Comparison of ENCODE assay signal across 19 cellular contexts in the genomic region with DNA sequence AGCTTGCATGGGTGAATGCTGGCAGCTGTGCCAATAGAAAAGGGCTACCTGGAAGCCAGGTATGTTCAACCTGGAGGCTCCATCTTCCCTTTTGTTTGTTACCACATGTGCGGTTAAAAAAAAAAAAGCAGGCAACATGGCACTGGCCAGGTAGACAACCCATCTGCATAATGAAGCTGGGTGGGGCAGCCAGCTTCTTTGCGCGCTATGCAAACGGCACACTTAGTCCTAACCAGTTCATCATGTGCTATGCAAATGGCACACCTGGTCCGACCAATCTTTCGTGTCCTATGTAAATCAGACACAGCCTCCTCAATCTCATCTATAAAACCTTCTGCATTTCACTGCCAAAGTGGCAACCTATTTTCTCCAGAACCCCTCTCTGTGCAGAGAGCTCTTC. TPM values are rescaled to one million over a fixed set of nuclear protein-coding genes. Genes with fewer than 3 reads are reported as not detected.
DNase-seq lines count a peak whose midpoint lies in the region; ATAC-seq and TF ChIP-seq lines count a peak whose summit lies in the region.
"Had no signal": no experiment of that assay in that cellular context is flagged by ENCODE, and none has a peak within 500 bp of the region (broad histone marks: within the 10 kb centered on the region; RNA-seq: fewer than 3 reads in every experiment).

No MANE protein-coding gene starts in this region.

- intact Hi-C loops in adrenal gland (cut with DNase I): no loop called here

- H3K4me3 ChIP-seq in SK-N-SH (ENCODE audit: low read depth in 2 of 2, low read length in 1 of 2) (no peak overlapping the region), hepatocyte (no peak overlapping the region), adrenal gland (no peak overlapping the region)
- no peak overlapping the region for H3K4me3 ChIP-seq in effector memory CD4-positive, alpha-beta T cell (ENCODE audit: insufficient read depth, low read depth, low read length, poor library complexity, severe bottlenecking)
- H3K4me3 ChIP-seq: skin epidermis had no signal

- DNase-seq in SK-N-SH (no peak), NCI-H748 treated with DMSO at 0.1 percent for 48 hours (lab: John Stamatoyannopoulos, UW) (peak; percentile 87), hepatocyte (ENCODE audit: low spot score) (peak; percentile 62), NCI-H524 (lab: John Stamatoyannopoulos, UW) (no peak), adrenal gland (no peak)
- no peak for DNase-seq in effector memory CD4-positive, alpha-beta T cell
- DNase-seq: activated CD4-positive, alpha-beta T cell treated with anti-CD3 and anti-CD28 coated beads for 48 hours; activated T-cell treated with anti-CD3 and anti-CD28 coated beads for 4 hours; SIG-M5; stimulated activated naive B cell treated with anti-CD40 and anti-IgM and Interleukin-4, amounts not matched to agents 10 μg/mL and 1 μg/mL and 100 μg/mL, for 72 hours; T1000 had no signal

- WGBS in SK-N-SH (ENCODE audit: low lambda C conversion rate): 52% methylated on average over 6 of the region's 6 CpGs
- 65% methylated on average over 6 of the region's 6 CpGs for WGBS in hepatocyte (ENCODE audit: low lambda C conversion rate, missing lambda C conversion rate)
- 87 to 91% (median 88%) methylated on average over 6 of the region's 6 CpGs for WGBS in adrenal gland, 4 donors

- no peaks in the 10 kb centered on the region for H3K27me3 ChIP-seq in SK-N-SH (ENCODE audit: insufficient read depth)
- no peaks in the 10 kb centered on the region for H3K27me3 ChIP-seq in hepatocyte
- no peaks in the 10 kb centered on the region for H3K27me3 ChIP-seq in effector memory CD4-positive, alpha-beta T cell (replicated peaks; ENCODE audit: control insufficient read depth, insufficient read depth, low read length, poor library complexity, severe bottlenecking)
- H3K27me3 ChIP-seq in adrenal gland: no peaks in the 10 kb centered on the region

- TF ChIP-seq CTCF in SK-N-SH (IDR thresholded peaks at IDR 0.05) (no peak), hepatocyte (IDR thresholded peaks at IDR 0.05; ENCODE audit: poor library complexity) (no peak), adrenal gland (IDR thresholded peaks at IDR 0.05) (no peak)

- H3K27ac ChIP-seq in SK-N-SH (ENCODE audit: low read depth in 2 of 2, low read length in 1 of 2) (peak overlapping the region in 1 of 2 experiments; percentile 71; a peak in 1 of 4 replicates), hepatocyte (peak overlapping the region; percentile 68), adrenal gland (no peak overlapping the region)
- no peak overlapping the region for H3K27ac ChIP-seq in effector memory CD4-positive, alpha-beta T cell (ENCODE audit: insufficient read depth, low read length, poor library complexity, severe bottlenecking)
- H3K27ac ChIP-seq: parathyroid adenoma, skin epidermis had no signal

- POLR2A ChIA-PET in SK-N-SH (lab: Yijun Ruan, JAX): no interaction called here

- H4K20me1 ChIP-seq in SK-N-SH (ENCODE audit: insufficient read depth) (no peaks in the 10 kb centered on the region), hepatocyte (ENCODE audit: insufficient read depth, poor library complexity, severe bottlenecking) (no peaks in the 10 kb centered on the region)

- TF ChIP-seq RAD21 in SK-N-SH (IDR thresholded peaks at IDR 0.05; ENCODE audit: low read length): no peak

- H3K4me1 ChIP-seq in SK-N-SH (ENCODE audit: control insufficient read depth in 1 of 2, insufficient read depth in 2 of 2, low read depth in 1 of 2, low read length in 1 of 2) (peaks cover 0 to 12% of the 10 kb centered on the region in 2 experiments; a peak in 2 of 4 replicates), hepatocyte (ENCODE audit: insufficient read depth) (peaks cover 11% of the 10 kb centered on the region), adrenal gland (replicated peaks in 1 of 2) (no peaks in the 10 kb centered on the region)
- no peaks in the 10 kb centered on the region for H3K4me1 ChIP-seq in effector memory CD4-positive, alpha-beta T cell (ENCODE audit: control insufficient read depth, insufficient read depth, low read length, poor library complexity, severe bottlenecking)
- H3K4me1 ChIP-seq: parathyroid adenoma had no signal

- CTCF ChIA-PET in SK-N-SH (lab: Yijun Ruan, JAX): interaction anchor here (1.9 kb wide), 1 partner anchor 31 kb away, joined by 9 read pairs; no protein-coding TSS in a partner anchor

- ATAC-seq in SK-N-SH treated with all-trans-retinoic acid at 6 μM for 48 hours (no peak), GM21423 (IDR thresholded peaks at IDR 0.05; ENCODE audit: unreplicated experiment) (no peak)
- ATAC-seq: activated naive CD4-positive, alpha-beta T cell treated with anti-CD3 and anti-CD28 coated beads, Interleukin-2, amount 50 U/mL, for 72 hours; left lobe of liver; stimulated activated naive B cell treated with anti-CD40 and anti-IgM and Interleukin-4, amounts not matched to agents 10 μg/mL and 1 μg/mL and 100 μg/mL, for 72 hours had no signal

- no peaks in the 10 kb centered on the region for H3K9me3 ChIP-seq in SK-N-SH
- no peaks in the 10 kb centered on the region for H3K9me3 ChIP-seq in hepatocyte (ENCODE audit: low read depth)
- no peaks in the 10 kb centered on the region for H3K9me3 ChIP-seq in effector memory CD4-positive, alpha-beta T cell (ENCODE audit: control insufficient read depth, low read length)
- no peaks in the 10 kb centered on the region for H3K9me3 ChIP-seq in adrenal gland (replicated peaks in 1 of 3)

- H3K9me2 ChIP-seq in SK-N-SH: no peaks in the 10 kb centered on the region
- H3K9me2 ChIP-seq in hepatocyte (replicated peaks; ENCODE audit: insufficient read depth): no peaks in the 10 kb centered on the region

- TF ChIP-seq EP300 in SK-N-SH (IDR thresholded peaks at IDR 0.05; ENCODE audit: borderline replicate concordance in 1 of 2, low read depth in 1 of 2, low read length in 1 of 2): no peak

- TF ChIP-seq POLR2A in adrenal gland (IDR thresholded peaks at IDR 0.05): no peak

- peaks cover 36% of the 10 kb centered on the region for H3F3A ChIP-seq in SK-N-SH (replicated peaks; ENCODE audit: insufficient read depth)

- H3K4me2 ChIP-seq in SK-N-SH (peak overlapping the region; percentile 20; the same call in 1 of the 2 replicates), hepatocyte (no peak overlapping the region)

- H2AFZ ChIP-seq in SK-N-SH (ENCODE audit: low read depth): no peak overlapping the region
- no peak overlapping the region for H2AFZ ChIP-seq in hepatocyte
- H2AFZ ChIP-seq: parathyroid adenoma had no signal

- no peak overlapping the region for H3K9ac ChIP-seq in SK-N-SH
- H3K9ac ChIP-seq: parathyroid adenoma had no signal

- H3K79me2 ChIP-seq in SK-N-SH (ENCODE audit: insufficient read depth): peaks cover 4% of the 10 kb centered on the region; the same call in 1 of the 2 replicates
- H3K79me2 ChIP-seq in hepatocyte: no peaks in the 10 kb centered on the region
- H3K79me2 ChIP-seq: parathyroid adenoma had no signal

- H3K36me3 ChIP-seq in SK-N-SH (replicated peaks in 1 of 2; ENCODE audit: control insufficient read depth in 1 of 2, insufficient read depth in 2 of 2, low read length in 1 of 2) (no peaks in the 10 kb centered on the region), hepatocyte (replicated peaks; ENCODE audit: insufficient read depth, low read depth) (no peaks in the 10 kb centered on the region), adrenal gland (replicated peaks in 1 of 2) (no peaks in the 10 kb centered on the region)
- H3K36me3 ChIP-seq in effector memory CD4-positive, alpha-beta T cell (ENCODE audit: control insufficient read depth, insufficient read depth, low read length): no peaks in the 10 kb centered on the region

TF ChIP-seq in SK-N-SH, 30 proteins besides CTCF, POLR2A, EP300 and RAD21 (continues in another document):
- TF ChIP-seq CHD2 (IDR thresholded peaks at IDR 0.05; ENCODE audit: low read length, partially characterized antibody): no peak
- TF ChIP-seq RFX5 (IDR thresholded peaks at IDR 0.05; ENCODE audit: low read length): no peak
- TF ChIP-seq, protein P1, sequence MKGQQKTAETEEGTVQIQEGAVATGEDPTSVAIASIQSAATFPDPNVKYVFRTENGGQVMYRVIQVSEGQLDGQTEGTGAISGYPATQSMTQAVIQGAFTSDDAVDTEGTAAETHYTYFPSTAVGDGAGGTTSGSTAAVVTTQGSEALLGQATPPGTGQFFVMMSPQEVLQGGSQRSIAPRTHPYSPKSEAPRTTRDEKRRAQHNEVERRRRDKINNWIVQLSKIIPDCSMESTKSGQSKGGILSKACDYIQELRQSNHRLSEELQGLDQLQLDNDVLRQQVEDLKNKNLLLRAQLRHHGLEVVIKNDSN (IDR thresholded peaks at IDR 0.05; ENCODE audit: borderline replicate concordance, low read depth): no peak
- TF ChIP-seq FOSL2 (IDR thresholded peaks at IDR 0.05; ENCODE audit: borderline replicate concordance, low read depth): no peak
- TF ChIP-seq TCF12 (IDR thresholded peaks at IDR 0.05): no peak
- TF ChIP-seq ELF1 (IDR thresholded peaks at IDR 0.05): no peak
- TF ChIP-seq TAF1 (IDR thresholded peaks at IDR 0.05; ENCODE audit: borderline replicate concordance, low read depth, low read length): no peak

TF ChIP-seq in SK-N-SH treated with all-trans-retinoic acid at 6 μM for 48 hours, 23 proteins besides CTCF, POLR2A, EP300 and RAD21 (continues in another document):
- no peak for TF ChIP-seq ZNF8 (CRISPR knock-in tag; IDR thresholded peaks at IDR 0.05)
- no peak for TF ChIP-seq SNAI2 (CRISPR knock-in tag; IDR thresholded peaks at IDR 0.05)
- no peak for TF ChIP-seq ZFP3 (CRISPR knock-in tag; IDR thresholded peaks at IDR 0.05)
- TF ChIP-seq ZNF565 (CRISPR knock-in tag; conservative IDR thresholded peaks at IDR 0.05; ENCODE audit: low read depth): no peak
- no peak for TF ChIP-seq RARB (CRISPR knock-in tag; IDR thresholded peaks at IDR 0.05)
- TF ChIP-seq TOX (CRISPR knock-in tag; IDR thresholded peaks at IDR 0.05; ENCODE audit: borderline replicate concordance): no peak
- no peak for TF ChIP-seq TCF4 (CRISPR knock-in tag; IDR thresholded peaks at IDR 0.05; ENCODE audit: borderline replicate concordance)
- TF ChIP-seq ESRRG (CRISPR knock-in tag; IDR thresholded peaks at IDR 0.05): no peak
- TF ChIP-seq OSR1 (CRISPR knock-in tag; IDR thresholded peaks at IDR 0.05): no peak
- no peak for TF ChIP-seq ISL1 (CRISPR knock-in tag; IDR thresholded peaks at IDR 0.05)

RNA-seq across cellular contexts. Expression of a gene that starts 11.3 kb away (rescaled TPM):
- polyA plus RNA-seq in SK-N-SH (2012; rRNA removed) (0.08 and 0.10 TPM in 2 replicates), hepatocyte (0.21 and 3.8 TPM in 2 replicates), adrenal gland (not detected)
- 0.08 TPM in 2 replicates for polyA plus RNA-seq in SK-N-SH (2012; cell fraction: cytosol; rRNA removed)
- 0.05 TPM in 1 of 2 replicates, not detected in the other for polyA plus RNA-seq in SK-N-SH (2012; cell fraction: nucleus; rRNA removed)
- total RNA-seq in hepatocyte (2.1 TPM in 2 replicates), adrenal gland (not detected)
- total RNA-seq: activated naive CD4-positive, alpha-beta T cell treated with anti-CD3 and anti-CD28 coated beads, Interleukin-2, amount 50 U/mL, for 72 hours; urinary bladder had no signal
- polyA plus RNA-seq: IgD-negative memory B cell, urinary bladder had no signal

RNA-seq across cellular contexts. Expression of a gene that starts 41.6 kb away (rescaled TPM):
- polyA plus RNA-seq in SK-N-SH (2012; rRNA removed) (90.2 and 90.8 TPM in 2 replicates), hepatocyte (76.4 and 85.6 TPM in 2 replicates), adrenal gland (10 to 100 TPM; 28.7 to 56.0 (median 45.0) TPM)
- polyA plus RNA-seq in SK-N-SH (2012; cell fraction: cytosol; rRNA removed): 51.9 and 73.3 TPM in 2 replicates
- 65.6 and 91.5 TPM in 2 replicates for polyA plus RNA-seq in SK-N-SH (2012; cell fraction: nucleus; rRNA removed)
- total RNA-seq in hepatocyte (123 and 124 TPM in 2 replicates), adrenal gland (10 to 100 TPM; 31.9 to 51.0 (median 44.6) TPM)
- polyA plus RNA-seq: IgD-negative memory B cell had no signal

Comparison
In these comparisons a context has a peak if more than half of its experiments do, and no peak if none do; other contexts are left out.
1. DNase-seq: peak in NCI-H748 treated with DMSO at 0.1 percent for 48 hours (single experiment) and hepatocyte (single experiment); none in SK-N-SH (single experiment), effector memory CD4-positive, alpha-beta T cell (0 of 3), NCI-H524 (0 of 2) and adrenal gland (0 of 7).